1 cellular context compared by ENCODE assay signal in genomic region chr21:43305336-43305665, GRCh38.
A peak's percentile ranks its signal among the peaks of the same experiment; 100 is the strongest.
TF ChIP-seq lines count a peak whose summit lies in the region.

No MANE protein-coding gene starts in this region.

TF ChIP-seq in Ishikawa, 13 proteins besides CTCF, POLR2A, EP300 and RAD21 (continued from another document):
- TF ChIP-seq REST (IDR thresholded peaks at IDR 0.05; ENCODE audit: low read depth) (no peak), TCF12 (IDR thresholded peaks at IDR 0.05; ENCODE audit: low read depth) (no peak), MAX (IDR thresholded peaks at IDR 0.05) (peak; percentile 38; the same call in 1 of the 2 replicates)
